In the genomic region with DNA sequence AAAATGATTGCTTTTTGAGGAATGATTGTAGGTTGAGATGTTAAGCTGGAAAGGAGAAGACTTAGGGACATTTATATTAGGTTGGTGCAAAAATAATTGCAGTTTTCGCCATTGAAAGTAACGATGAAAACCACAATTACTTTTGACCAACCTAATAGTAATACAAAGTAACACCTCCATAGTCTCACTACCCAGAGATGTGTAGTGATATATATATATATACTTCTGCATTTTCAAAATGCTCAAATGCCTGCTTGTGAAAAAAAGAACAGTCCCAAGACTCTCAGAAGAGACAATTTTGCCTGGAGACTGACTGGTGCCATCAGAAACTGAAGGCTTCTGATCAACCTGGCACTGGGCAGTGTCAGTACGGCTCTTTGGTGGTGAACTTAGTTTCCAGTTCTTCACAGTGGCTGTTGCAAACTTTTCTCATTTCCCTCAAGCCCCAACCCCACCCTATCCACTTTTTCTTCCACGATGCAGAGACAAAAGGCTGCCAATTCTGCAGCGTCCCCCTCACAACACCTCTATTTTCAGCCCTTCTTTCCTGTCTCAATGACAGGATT, we compare ENCODE assay signal across 21 cellular contexts. TPM values are rescaled to one million over a fixed set of nuclear protein-coding genes. Genes with fewer than 3 reads are reported as not detected.
DNase-seq lines count a peak whose midpoint lies in the region; ATAC-seq and TF ChIP-seq lines count a peak whose summit lies in the region.
"Had no signal": no experiment of that assay in that cellular context is flagged by ENCODE, and none has a peak within 500 bp of the region (broad histone marks: within the 10 kb centered on the region; RNA-seq: fewer than 3 reads in every experiment).

No MANE protein-coding gene starts in this region.

- intact Hi-C loops in activated CD8-positive, alpha-beta T cell treated with anti-CD3 and anti-CD28 coated beads for 36 hours (cut with micrococcal nuclease): loop anchor here (10.0 kb wide), 1 partner anchor 57 kb away; no protein-coding TSS in a partner anchor

- peaks cover 33% of the 10 kb centered on the region for H3K4me1 Mint-ChIP-seq in activated CD8-positive, alpha-beta T cell treated with anti-CD3 and anti-CD28 coated beads for 36 hours (ENCODE audit: low read depth)
- H3K4me1 Mint-ChIP-seq in activated CD8-positive, alpha-beta T cell treated with anti-CD3 and anti-CD28 coated beads, Interleukin-2, amount 10 ng/mL, durations not matched to agents 7 days and 5 days (ENCODE audit: low read depth): peaks cover 9% of the 10 kb centered on the region
- H3K4me1 Mint-ChIP-seq in natural killer cell treated with Interleukin-12 subunit alpha and Interleukin-12 subunit beta and Interleukin-15 and Interleukin-18, amount 100 ng/mL, for 72 hours (ENCODE audit: low read depth in 2 of 2): peaks cover 9 to 22% of the 10 kb centered on the region in 2 donors

- no peak overlapping the region for H3K4me3 ChIP-seq in lung
- H3K4me3 ChIP-seq: PC-9 had no signal

- H3K9me3 Mint-ChIP-seq in activated CD8-positive, alpha-beta T cell treated with anti-CD3 and anti-CD28 coated beads for 36 hours: peaks cover 3% of the 10 kb centered on the region
- no peaks in the 10 kb centered on the region for H3K9me3 Mint-ChIP-seq in activated CD8-positive, alpha-beta T cell treated with anti-CD3 and anti-CD28 coated beads, Interleukin-2, amount 10 ng/mL, durations not matched to agents 7 days and 5 days (ENCODE audit: insufficient read depth)
- no peaks in the 10 kb centered on the region for H3K9me3 Mint-ChIP-seq in natural killer cell treated with Interleukin-12 subunit alpha and Interleukin-12 subunit beta and Interleukin-15 and Interleukin-18, amount 100 ng/mL, for 72 hours
- H3K9me3 Mint-ChIP-seq: CD8-positive, alpha-beta T cell; HFFc6 had no signal

- no peak for ATAC-seq in activated CD8-positive, alpha-beta T cell treated with anti-CD3 and anti-CD28 coated beads for 36 hours
- no peak for ATAC-seq in activated CD8-positive, alpha-beta T cell treated with anti-CD3 and anti-CD28 coated beads, Interleukin-2, amount 10 ng/mL, durations not matched to agents 7 days and 5 days
- ATAC-seq in GM18867 (IDR thresholded peaks at IDR 0.05; ENCODE audit: unreplicated experiment) (peak; percentile 62), lung (ENCODE audit: insufficient read depth, low FRiP score) (no peak)
- ATAC-seq in natural killer cell treated with Interleukin-12 subunit alpha and Interleukin-12 subunit beta and Interleukin-15 and Interleukin-18, amount 100 ng/mL, for 72 hours: no peak

- 85 to 89% methylated on average over 5 of the region's 5 CpGs for WGBS in lung, 2 donors

- POLR2A ChIA-PET in activated CD8-positive, alpha-beta T cell treated with anti-CD3 and anti-CD28 coated beads for 36 hours (lab: Charles Lee): no interaction called here
- POLR2A ChIA-PET in activated CD8-positive, alpha-beta T cell treated with anti-CD3 and anti-CD28 coated beads, Interleukin-2, amount 10 ng/mL, durations not matched to agents 7 days and 5 days (lab: Charles Lee): no interaction called here

- CTCF ChIA-PET in activated CD8-positive, alpha-beta T cell treated with anti-CD3 and anti-CD28 coated beads for 36 hours (lab: Charles Lee): interaction anchor here (2.6 kb wide), 1 partner anchor 54 kb away, joined by 6 read pairs; no protein-coding TSS in a partner anchor
- CTCF ChIA-PET in activated CD8-positive, alpha-beta T cell treated with anti-CD3 and anti-CD28 coated beads, Interleukin-2, amount 10 ng/mL, durations not matched to agents 7 days and 5 days (lab: Charles Lee): no interaction called here

- H3K36me3 ChIP-seq in lung (ENCODE audit: control insufficient read depth in 2 of 2, insufficient read depth in 2 of 2, low read length in 2 of 2): no peaks in the 10 kb centered on the region

- no peak for DNase-seq in activated CD8-positive, alpha-beta T cell treated with anti-CD3 and anti-CD28 coated beads for 36 hours
- DNase-seq in activated CD8-positive, alpha-beta T cell treated with anti-CD3 and anti-CD28 coated beads, Interleukin-2, amount 10 ng/mL, durations not matched to agents 7 days and 5 days: no peak
- DNase-seq in NAMALWA (ENCODE audit: low spot score): peak; percentile 59
- DNase-seq in lung (ENCODE audit: low spot score): peak; percentile 19
- DNase-seq in GM19238 (ENCODE audit: insufficient read length, low spot score): no peak
- DNase-seq in natural killer cell treated with Interleukin-12 subunit alpha and Interleukin-12 subunit beta and Interleukin-15 and Interleukin-18, amount 100 ng/mL, for 72 hours (ENCODE audit: low spot score): no peak
- no peak for DNase-seq in NCI-H1930 (lab: John Stamatoyannopoulos, UW)
- DNase-seq: 8988T; CD8-positive, alpha-beta T cell; HFFc6; MV-4-11; NCI-H1417; NCI-H187; NCI-H226; NCI-H524 treated with DMSO at 0.1 percent for 48 hours; PC-9; SIG-M5 had no signal

- no peaks in the 10 kb centered on the region for H3K27me3 Mint-ChIP-seq in activated CD8-positive, alpha-beta T cell treated with anti-CD3 and anti-CD28 coated beads for 36 hours
- no peaks in the 10 kb centered on the region for H3K27me3 Mint-ChIP-seq in activated CD8-positive, alpha-beta T cell treated with anti-CD3 and anti-CD28 coated beads, Interleukin-2, amount 10 ng/mL, durations not matched to agents 7 days and 5 days (ENCODE audit: low read depth)
- no peaks in the 10 kb centered on the region for H3K27me3 Mint-ChIP-seq in natural killer cell treated with Interleukin-12 subunit alpha and Interleukin-12 subunit beta and Interleukin-15 and Interleukin-18, amount 100 ng/mL, for 72 hours

- peaks cover 16% of the 10 kb centered on the region for H3K36me3 Mint-ChIP-seq in activated CD8-positive, alpha-beta T cell treated with anti-CD3 and anti-CD28 coated beads for 36 hours (ENCODE audit: low read depth)
- H3K36me3 Mint-ChIP-seq in activated CD8-positive, alpha-beta T cell treated with anti-CD3 and anti-CD28 coated beads, Interleukin-2, amount 10 ng/mL, durations not matched to agents 7 days and 5 days (ENCODE audit: low read depth): peaks cover 3% of the 10 kb centered on the region
- H3K36me3 Mint-ChIP-seq in natural killer cell treated with Interleukin-12 subunit alpha and Interleukin-12 subunit beta and Interleukin-15 and Interleukin-18, amount 100 ng/mL, for 72 hours: no peaks in the 10 kb centered on the region

- no peak overlapping the region for H3K27ac ChIP-seq in lung (ENCODE audit: low read depth in 1 of 2, low read length in 1 of 2)
- H3K27ac ChIP-seq: HL-60, KMS-11, PC-9, RWPE1 had no signal

- no peak for TF ChIP-seq CTCF in activated CD8-positive, alpha-beta T cell treated with anti-CD3 and anti-CD28 coated beads for 36 hours (IDR thresholded peaks at IDR 0.05)
- TF ChIP-seq CTCF in lung (IDR thresholded peaks at IDR 0.05; ENCODE audit: control extremely low read depth, extremely low read depth): no peak

- H3K4me3 Mint-ChIP-seq in activated CD8-positive, alpha-beta T cell treated with anti-CD3 and anti-CD28 coated beads for 36 hours: no peak overlapping the region
- no peak overlapping the region for H3K4me3 Mint-ChIP-seq in activated CD8-positive, alpha-beta T cell treated with anti-CD3 and anti-CD28 coated beads, Interleukin-2, amount 10 ng/mL, durations not matched to agents 7 days and 5 days
- H3K4me3 Mint-ChIP-seq in natural killer cell treated with Interleukin-12 subunit alpha and Interleukin-12 subunit beta and Interleukin-15 and Interleukin-18, amount 100 ng/mL, for 72 hours: no peak overlapping the region
- H3K4me3 Mint-ChIP-seq: CD8-positive, alpha-beta T cell; HFFc6 had no signal

- peak overlapping the region; percentile 55 for H3K27ac Mint-ChIP-seq in activated CD8-positive, alpha-beta T cell treated with anti-CD3 and anti-CD28 coated beads for 36 hours
- H3K27ac Mint-ChIP-seq in activated CD8-positive, alpha-beta T cell treated with anti-CD3 and anti-CD28 coated beads, Interleukin-2, amount 10 ng/mL, durations not matched to agents 7 days and 5 days: no peak overlapping the region
- no peak overlapping the region for H3K27ac Mint-ChIP-seq in natural killer cell treated with Interleukin-12 subunit alpha and Interleukin-12 subunit beta and Interleukin-15 and Interleukin-18, amount 100 ng/mL, for 72 hours
- H3K27ac Mint-ChIP-seq: CD8-positive, alpha-beta T cell; HFFc6 had no signal

- H3K9me3 ChIP-seq in lung (ENCODE audit: control insufficient read depth in 2 of 2, insufficient read depth in 1 of 2, low read length in 1 of 2): peaks cover 0 to under 1% of the 10 kb centered on the region in 2 donors

- peaks cover 0 to 2% of the 10 kb centered on the region in 2 donors for H3K4me1 ChIP-seq in lung (ENCODE audit: control insufficient read depth in 2 of 2, insufficient read depth in 2 of 2, low read length in 2 of 2)

- H3K27me3 ChIP-seq in lung (ENCODE audit: control insufficient read depth, insufficient read depth): no peaks in the 10 kb centered on the region

RNA-seq across cellular contexts. Expression of a gene that starts 35.1 kb away (rescaled TPM):
- total RNA-seq in activated CD8-positive, alpha-beta T cell treated with anti-CD3 and anti-CD28 coated beads for 36 hours: 10 to 100 TPM; 34.2 to 35.5 TPM
- 10 to 100 TPM; 31.9 to 34.3 TPM for total RNA-seq in activated CD8-positive, alpha-beta T cell treated with anti-CD3 and anti-CD28 coated beads, Interleukin-2, amount 10 ng/mL, durations not matched to agents 7 days and 5 days
- 100 to 1,000 TPM in 1 of 2 donors, 10 to 100 TPM in 1; 39.1 to 102 TPM for total RNA-seq in lung
- polyA plus RNA-seq in lung: 10 to 100 TPM; 13.8 to 21.3 TPM
- total RNA-seq in natural killer cell treated with Interleukin-12 subunit alpha and Interleukin-12 subunit beta and Interleukin-15 and Interleukin-18, amount 100 ng/mL, for 72 hours: 10 to 100 TPM; 36.8 to 37.9 TPM

Comparison
In these comparisons a context has a peak if more than half of its experiments do, and no peak if none do; other contexts are left out.
1. DNase-seq: peak in NAMALWA (single experiment) and lung (single experiment); none in activated CD8-positive, alpha-beta T cell treated with anti-CD3 and anti-CD28 coated beads for 36 hours (single experiment), activated CD8-positive, alpha-beta T cell treated with anti-CD3 and anti-CD28 coated beads, Interleukin-2, amount 10 ng/mL, durations not matched to agents 7 days and 5 days (single experiment), GM19238 (single experiment), natural killer cell treated with Interleukin-12 subunit alpha and Interleukin-12 subunit beta and Interleukin-15 and Interleukin-18, amount 100 ng/mL, for 72 hours (single experiment) and NCI-H1930 (0 of 2).